ENCODE assay signal across 8 cellular contexts in genomic region chr12:45215419-45216296, GRCh38. TPM values are rescaled to one million over a fixed set of nuclear protein-coding genes. Genes with fewer than 3 reads are reported as not detected.
DNase-seq lines count a peak whose midpoint lies in the region; ATAC-seq and TF ChIP-seq lines count a peak whose summit lies in the region.

Gene ANO6, plus strand, starts transcription at chr12:45216095. Its CDS starts 227 bp downstream, at chr12:45216322.

- H3K36me3 ChIP-seq in WERI-Rb-1: no peaks in the 10 kb centered on the region
- H3K36me3 ChIP-seq in breast epithelium: no peaks in the 10 kb centered on the region
- no peaks in the 10 kb centered on the region for H3K36me3 ChIP-seq in spleen

- H3K27ac ChIP-seq in WERI-Rb-1: peak within 1 kb of the TSS; percentile 90
- H3K27ac ChIP-seq in breast epithelium: peak within 1 kb of the TSS; percentile 91 to 95
- H3K27ac ChIP-seq in spleen: peak within 1 kb of the TSS; percentile 81 to 96 (median 94)

- WGBS in spleen, 5 donors: 0 to 1% (median 0%) methylated on average over 34 to 70 of the region's 70 CpGs

- intact Hi-C loops in breast epithelium (cut with DNase I; ENCODE audit: low total_unique reads): no loop called here
- intact Hi-C loops in spleen (cut with DNase I; ENCODE audit: low total_unique reads): no loop called here

- DNase-seq in AG08396 (ENCODE audit: low spot score) (peak; percentile 87), NCI-H2171 treated with DMSO at 0.1 percent for 48 hours (lab: John Stamatoyannopoulos, UW) (peak; percentile 18), WERI-Rb-1 (peak; percentile 92), breast epithelium (ENCODE audit: low spot score in 2 of 2) (peak; percentile 71 to 84), iPS-NIHi7 (ENCODE audit: extremely low spot score) (peak; percentile 73), spleen (peak; percentile 96)

- TF ChIP-seq CTCF in WERI-Rb-1 (IDR thresholded peaks at IDR 0.05; ENCODE audit: low read depth, low read length) (peak; percentile 52), breast epithelium (IDR thresholded peaks at IDR 0.05) (peak in 1 of 3 donors; percentile 20), spleen (IDR thresholded peaks at IDR 0.05 in 8 of 11, conservative IDR thresholded peaks at IDR 0.05 in 3 of 11) (peak in 5 of 11 experiments; percentile 10 to 33 (median 14))

- peak within 1 kb of the TSS; percentile 92 for H3K4me3 ChIP-seq in WERI-Rb-1 (ENCODE audit: low read depth, low read length)
- H3K4me3 ChIP-seq in breast epithelium: peak within 1 kb of the TSS; percentile 71 to 89 (median 80)
- H3K4me3 ChIP-seq in spleen: peak within 1 kb of the TSS; percentile 60 to 96 (median 86)

- ATAC-seq in GM18873 (IDR thresholded peaks at IDR 0.05; ENCODE audit: low FRiP score, unreplicated experiment): peak; percentile 62
- peak; percentile 59 for ATAC-seq in HG03135 (IDR thresholded peaks at IDR 0.05; ENCODE audit: unreplicated experiment)

- TF ChIP-seq POLR2A in breast epithelium (IDR thresholded peaks at IDR 0.05) (peak; percentile 52), spleen (IDR thresholded peaks at IDR 0.05) (peak in 2 of 3 donors; percentile 5 to 73)

- peaks cover 6 to 20% of the 10 kb centered on the region in 2 donors for H3K4me1 ChIP-seq in breast epithelium
- H3K4me1 ChIP-seq in spleen: peaks cover 3 to 59% (median 36%) of the 10 kb centered on the region in 6 donors

- H3K9me3 ChIP-seq in WERI-Rb-1 (ENCODE audit: severe bottlenecking) (no peaks in the 10 kb centered on the region), breast epithelium (no peaks in the 10 kb centered on the region), spleen (no peaks in the 10 kb centered on the region)

- H3K27me3 ChIP-seq in WERI-Rb-1 (ENCODE audit: insufficient read depth, low read depth, severe bottlenecking): no peaks in the 10 kb centered on the region
- H3K27me3 ChIP-seq in breast epithelium: no peaks in the 10 kb centered on the region
- H3K27me3 ChIP-seq in spleen (replicated peaks in 1 of 7): no peaks in the 10 kb centered on the region

RNA-seq across cellular contexts. Expression of gene ANO6, which starts in this region (rescaled TPM):
- total RNA-seq in breast epithelium (100 to 1,000 TPM in 1 of 3 donors, 10 to 100 TPM in 2; 71.8 to 141 (median 76.5) TPM), spleen (10 to 100 TPM; 29.7 to 38.5 (median 33.0) TPM)
- 1 to 10 TPM; 2.3 to 4.3 (median 3.7) TPM for polyA plus RNA-seq in spleen

Comparison
In these comparisons a context has a peak if more than half of its experiments do, and no peak if none do; other contexts are left out.
1. Peak in every context shown above with its lines: DNase-seq, ATAC-seq, H3K4me3 ChIP-seq and H3K27ac ChIP-seq.
2. DNase-seq: peak in every context shown above with its lines; median percentile 96 in spleen; 92 in WERI-Rb-1; 87 in AG08396; 78 in breast epithelium; 73 in iPS-NIHi7; 18 in NCI-H2171 treated with DMSO at 0.1 percent for 48 hours.